Comparison of ENCODE assay signal across 21 cellular contexts in the genomic region with DNA sequence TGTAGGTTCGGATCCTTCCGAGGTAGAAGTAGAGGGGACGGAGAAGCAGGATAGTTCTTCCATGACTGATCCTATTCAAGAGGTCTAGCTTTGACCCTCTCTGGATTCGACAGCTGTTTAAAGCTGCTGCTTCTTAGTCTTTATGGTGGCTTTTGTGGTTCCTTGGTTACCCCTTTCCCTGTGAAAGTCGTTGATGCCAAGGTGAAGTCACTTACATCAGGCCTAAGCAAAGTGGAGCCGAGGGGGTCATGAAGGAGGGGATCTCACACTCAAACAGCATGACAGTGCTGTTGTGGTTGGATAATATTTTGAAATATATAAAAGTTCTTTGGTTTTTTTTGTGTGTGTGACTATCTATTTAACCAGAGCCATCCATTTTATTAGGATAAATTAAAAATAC. TPM values are rescaled to one million over a fixed set of nuclear protein-coding genes. Genes with fewer than 3 reads are reported as not detected.
DNase-seq lines count a peak whose midpoint lies in the region; ATAC-seq and TF ChIP-seq lines count a peak whose summit lies in the region.
"Had no signal": no experiment of that assay in that cellular context is flagged by ENCODE, and none has a peak within 500 bp of the region (broad histone marks: within the 10 kb centered on the region; RNA-seq: fewer than 3 reads in every experiment).

No MANE protein-coding gene starts in this region.

- TF ChIP-seq CTCF in upper lobe of right lung (IDR thresholded peaks at IDR 0.05), result no peak

- H3K4me2 ChIP-seq in BLaER1 treated with 17β-estradiol and CSF1 and Interleukin-3, amounts not matched to agents 10 nM and 100 nM, result peak overlapping the region in 6 of 11 experiments; percentile 38 to 65 (median 54); a peak in 11 of 22 replicates
- H3K4me2 ChIP-seq: GM23338 had no signal

- H3K4me3 ChIP-seq in BLaER1 treated with 17β-estradiol and CSF1 and Interleukin-3, amounts not matched to agents 10 nM and 100 nM, result no peak overlapping the region
- no peak overlapping the region for H3K4me3 ChIP-seq in Jurkat, Clone E6-1 (ENCODE audit: low read length)
- no peak overlapping the region for H3K4me3 ChIP-seq in upper lobe of right lung
- H3K4me3 ChIP-seq: GM23338 had no signal

- peaks cover 0 to 12% (median 0%) of the 10 kb centered on the region in 11 experiments; a peak in 4 of 22 replicates for H3K9me3 ChIP-seq in BLaER1 treated with 17β-estradiol and CSF1 and Interleukin-3, amounts not matched to agents 10 nM and 100 nM (replicated peaks in 1 of 11)
- no peaks in the 10 kb centered on the region for H3K9me3 ChIP-seq in upper lobe of right lung

- intact Hi-C loops in upper lobe of right lung (cut with DNase I) (no loop called here), left colon (cut with DNase I, micrococcal nuclease) (no loop called here)

- no peak for ATAC-seq in upper lobe of right lung
- no peak for ATAC-seq in left colon
- ATAC-seq: GM23338, HCT116 had no signal

- H3K4me1 ChIP-seq in BLaER1 treated with 17β-estradiol and CSF1 and Interleukin-3, amounts not matched to agents 10 nM and 100 nM, result peaks cover 0 to 42% (median 23%) of the 10 kb centered on the region in 10 experiments; a peak in 13 of 20 replicates
- H3K4me1 ChIP-seq in upper lobe of right lung, result no peaks in the 10 kb centered on the region

- H3K9ac ChIP-seq in BLaER1 treated with 17β-estradiol and CSF1 and Interleukin-3, amounts not matched to agents 10 nM and 100 nM, result no peak overlapping the region

- no peak overlapping the region for H3K27ac ChIP-seq in BLaER1 treated with 17β-estradiol and CSF1 and Interleukin-3, amounts not matched to agents 10 nM and 100 nM
- no peak overlapping the region for H3K27ac ChIP-seq in upper lobe of right lung

- DNase-seq in Jurkat, Clone E6-1 (ENCODE audit: low read depth, low spot score), result peak; percentile 91
- DNase-seq in myocyte (ENCODE audit: low read depth) (peak; percentile 26), upper lobe of right lung (no peak), inferior parietal cortex (ENCODE audit: extremely low spot score) (no peak), left colon (no peak)
- DNase-seq: CD4-positive, alpha-beta T cell; CD8-positive, alpha-beta memory T cell; DMS 273 treated with DMSO at 0.1 percent for 48 hours; DMS79; GF-D8; H9 had no signal

- H4K20me1 ChIP-seq in BLaER1 treated with 17β-estradiol and CSF1 and Interleukin-3, amounts not matched to agents 10 nM and 100 nM, result no peaks in the 10 kb centered on the region

- H3K36me3 ChIP-seq in BLaER1 treated with 17β-estradiol and CSF1 and Interleukin-3, amounts not matched to agents 10 nM and 100 nM, result no peaks in the 10 kb centered on the region
- H3K36me3 ChIP-seq in upper lobe of right lung, result no peaks in the 10 kb centered on the region

- no peaks in the 10 kb centered on the region for H3K27me3 ChIP-seq in BLaER1 treated with 17β-estradiol and CSF1 and Interleukin-3, amounts not matched to agents 10 nM and 100 nM
- H3K27me3 ChIP-seq in upper lobe of right lung, result no peaks in the 10 kb centered on the region

RNA-seq across cellular contexts. Expression of gene CCDC70, which starts 8.2 kb away (rescaled TPM):
- not detected for polyA plus RNA-seq in Jurkat, Clone E6-1 (2012; ENCODE audit: insufficient read depth, insufficient read length)
- total RNA-seq in myocyte, result not detected in 2 replicates
- polyA plus RNA-seq in myocyte (2012), result not detected
- not detected for total RNA-seq in upper lobe of right lung
- not detected for total RNA-seq in left colon
- total RNA-seq: A172; A673; CD4-positive, alpha-beta T cell; CD8-positive, alpha-beta memory T cell; Daoy; G401; GM23338; H4; H9 had no signal
- polyA plus RNA-seq: BJ; CD14-positive monocyte; CD8-positive, alpha-beta memory T cell; GM23338 had no signal

RNA-seq across cellular contexts. Expression of gene TMEM272, which starts 24.9 kb away (rescaled TPM):
- not detected for polyA plus RNA-seq in Jurkat, Clone E6-1 (2012; ENCODE audit: insufficient read depth, insufficient read length)
- not detected in 2 replicates for total RNA-seq in myocyte
- 0.03 TPM for polyA plus RNA-seq in myocyte (2012)
- not detected for total RNA-seq in upper lobe of right lung
- under 1 TPM; 0.06 to 0.11 TPM for total RNA-seq in left colon
- total RNA-seq: A172, A673, Daoy, H4, H9 had no signal
- polyA plus RNA-seq: BJ, CD14-positive monocyte had no signal

Comparison
In these comparisons a context has a peak if more than half of its experiments do, and no peak if none do; other contexts are left out.
1. DNase-seq: peak in Jurkat, Clone E6-1 (single experiment) and myocyte (single experiment); none in upper lobe of right lung (single experiment), inferior parietal cortex (single experiment) and left colon (0 of 2).